ENCODE assay signal across 1 cellular context in the genomic region with DNA sequence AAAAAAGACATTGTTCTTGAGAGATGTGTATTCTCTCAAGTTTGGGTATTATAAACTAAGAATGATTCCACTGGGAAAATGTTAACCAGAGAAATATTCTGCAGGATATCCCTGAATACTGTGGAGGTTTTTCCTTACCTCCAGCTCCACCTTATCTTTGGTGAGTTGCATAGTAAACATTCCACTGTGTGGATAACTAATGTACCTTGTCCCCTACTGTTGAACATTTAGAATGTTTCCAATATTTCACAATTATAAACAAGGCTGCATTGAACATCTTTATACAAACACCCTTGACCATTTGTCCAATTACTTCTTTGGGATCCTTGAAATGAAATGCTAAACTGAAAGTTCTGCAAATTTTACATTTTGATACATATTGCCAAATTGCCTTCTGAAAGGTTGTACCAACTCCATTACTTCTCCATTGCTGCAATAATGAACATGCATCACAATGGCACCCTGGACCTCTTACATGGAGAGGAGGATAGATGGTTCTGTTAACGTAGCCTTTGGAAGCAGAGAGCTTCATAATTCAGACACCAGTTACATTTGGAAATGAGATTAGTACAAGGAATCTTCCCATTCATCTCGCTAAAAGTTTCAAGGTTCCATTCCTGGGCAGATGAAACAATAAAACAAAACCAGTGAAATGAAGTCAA.
A peak's percentile ranks its signal among the peaks of the same experiment; 100 is the strongest.
TF ChIP-seq lines count a peak whose summit lies in the region.

No MANE protein-coding gene starts in this region.

TF ChIP-seq in HepG2, 621 proteins besides CTCF, POLR2A, EP300 and RAD21 (continued from another document and continues in another):
- TF ChIP-seq, protein P1, sequence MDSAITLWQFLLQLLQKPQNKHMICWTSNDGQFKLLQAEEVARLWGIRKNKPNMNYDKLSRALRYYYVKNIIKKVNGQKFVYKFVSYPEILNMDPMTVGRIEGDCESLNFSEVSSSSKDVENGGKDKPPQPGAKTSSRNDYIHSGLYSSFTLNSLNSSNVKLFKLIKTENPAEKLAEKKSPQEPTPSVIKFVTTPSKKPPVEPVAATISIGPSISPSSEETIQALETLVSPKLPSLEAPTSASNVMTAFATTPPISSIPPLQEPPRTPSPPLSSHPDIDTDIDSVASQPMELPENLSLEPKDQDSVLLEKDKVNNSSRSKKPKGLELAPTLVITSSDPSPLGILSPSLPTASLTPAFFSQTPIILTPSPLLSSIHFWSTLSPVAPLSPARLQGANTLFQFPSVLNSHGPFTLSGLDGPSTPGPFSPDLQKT (CRISPR knock-in tag; IDR thresholded peaks at IDR 0.05; ENCODE audit: borderline replicate concordance) = no peak
- TF ChIP-seq GATA4 (IDR thresholded peaks at IDR 0.05; ENCODE audit: borderline replicate concordance, low read depth) (peak; percentile 83), CHD2 (IDR thresholded peaks at IDR 0.05; ENCODE audit: low read depth, low read length) (no peak), ZNF333 (CRISPR knock-in tag; IDR thresholded peaks at IDR 0.05; ENCODE audit: borderline replicate concordance) (no peak), ZNF737 (CRISPR knock-in tag; IDR thresholded peaks at IDR 0.05; ENCODE audit: borderline replicate concordance) (no peak), NONO (IDR thresholded peaks at IDR 0.05) (no peak), NONO (CRISPR knock-in tag; conservative IDR thresholded peaks at IDR 0.05) (peak; percentile 41; the same call in 1 of the 2 replicates), ZNF678 (CRISPR knock-in tag; IDR thresholded peaks at IDR 0.05) (no peak), NR2F6 (IDR thresholded peaks at IDR 0.05) (peak; percentile 52; the same call in 1 of the 2 replicates), NR2F6 (CRISPR knock-in tag; IDR thresholded peaks at IDR 0.05) (peak; percentile 61), SRY (CRISPR knock-in tag; IDR thresholded peaks at IDR 0.05) (no peak), E2F5 (CRISPR knock-in tag; conservative IDR thresholded peaks at IDR 0.05) (no peak), ZNF713 (CRISPR knock-in tag; IDR thresholded peaks at IDR 0.05) (no peak), ARNT2 (CRISPR knock-in tag; IDR thresholded peaks at IDR 0.05; ENCODE audit: low read depth) (no peak), HOXA3 (CRISPR knock-in tag; IDR thresholded peaks at IDR 0.05) (peak; percentile 36; the same call in 1 of the 2 replicates), MXD4 (CRISPR knock-in tag; IDR thresholded peaks at IDR 0.05) (0 out of 2 replicates have a peak, but pooled peaks have one; percentile 44), YEATS4 (CRISPR knock-in tag; IDR thresholded peaks at IDR 0.05; ENCODE audit: borderline replicate concordance) (peak; percentile 76), ZNF800 (CRISPR knock-in tag; IDR thresholded peaks at IDR 0.05) (no peak), KAT7 (CRISPR knock-in tag; IDR thresholded peaks at IDR 0.05; ENCODE audit: borderline replicate concordance) (no peak), ZNF276 (CRISPR knock-in tag; IDR thresholded peaks at IDR 0.05; ENCODE audit: low read depth) (no peak), TBX3 (IDR thresholded peaks at IDR 0.05; ENCODE audit: borderline replicate concordance) (peak; percentile 69; the same call in 1 of the 2 replicates), ZNF414 (CRISPR knock-in tag; IDR thresholded peaks at IDR 0.05) (no peak), ZNF496 (CRISPR knock-in tag; IDR thresholded peaks at IDR 0.05; ENCODE audit: insufficient replicate concordance) (no peak), HDAC6 (IDR thresholded peaks at IDR 0.05; ENCODE audit: low read depth, low read length) (no peak), SMAD3 (CRISPR knock-in tag; IDR thresholded peaks at IDR 0.05) (0 out of 2 replicates have a peak, but pooled peaks have one; percentile 59), TBP (CRISPR knock-in tag; IDR thresholded peaks at IDR 0.05) (no peak), ZNF720 (CRISPR knock-in tag; IDR thresholded peaks at IDR 0.05) (no peak), U2AF2 (IDR thresholded peaks at IDR 0.05; ENCODE audit: low read depth, low read length) (no peak), PTBP1 (IDR thresholded peaks at IDR 0.05; ENCODE audit: low read depth, low read length, poor library complexity, severe bottlenecking) (no peak), HOXA9 (CRISPR knock-in tag; IDR thresholded peaks at IDR 0.05; ENCODE audit: borderline replicate concordance) (no peak), PITX1 (CRISPR knock-in tag; IDR thresholded peaks at IDR 0.05) (no peak), ZNF3 (CRISPR knock-in tag; IDR thresholded peaks at IDR 0.05) (no peak), FOXJ3 (CRISPR knock-in tag; IDR thresholded peaks at IDR 0.05; ENCODE audit: borderline replicate concordance) (peak; percentile 100), HIC2 (CRISPR knock-in tag; IDR thresholded peaks at IDR 0.05; ENCODE audit: low read depth) (no peak)
- TF ChIP-seq, protein P2, sequence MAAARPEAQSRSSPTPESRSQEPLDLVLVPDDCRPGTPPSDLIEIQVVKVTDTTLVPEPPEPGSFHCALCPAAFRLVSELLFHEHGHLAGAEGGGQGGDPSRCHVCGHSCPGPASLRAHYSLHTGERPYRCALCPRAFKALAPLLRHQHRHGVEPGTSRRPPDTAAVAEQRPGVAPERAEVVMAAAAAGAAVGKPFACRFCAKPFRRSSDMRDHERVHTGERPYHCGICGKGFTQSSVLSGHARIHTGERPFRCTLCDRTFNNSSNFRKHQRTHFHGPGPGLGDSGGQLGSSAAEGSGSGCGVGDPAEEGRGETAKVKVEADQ (CRISPR knock-in tag; IDR thresholded peaks at IDR 0.05; ENCODE audit: borderline replicate concordance) = no peak
- TF ChIP-seq, protein P3, sequence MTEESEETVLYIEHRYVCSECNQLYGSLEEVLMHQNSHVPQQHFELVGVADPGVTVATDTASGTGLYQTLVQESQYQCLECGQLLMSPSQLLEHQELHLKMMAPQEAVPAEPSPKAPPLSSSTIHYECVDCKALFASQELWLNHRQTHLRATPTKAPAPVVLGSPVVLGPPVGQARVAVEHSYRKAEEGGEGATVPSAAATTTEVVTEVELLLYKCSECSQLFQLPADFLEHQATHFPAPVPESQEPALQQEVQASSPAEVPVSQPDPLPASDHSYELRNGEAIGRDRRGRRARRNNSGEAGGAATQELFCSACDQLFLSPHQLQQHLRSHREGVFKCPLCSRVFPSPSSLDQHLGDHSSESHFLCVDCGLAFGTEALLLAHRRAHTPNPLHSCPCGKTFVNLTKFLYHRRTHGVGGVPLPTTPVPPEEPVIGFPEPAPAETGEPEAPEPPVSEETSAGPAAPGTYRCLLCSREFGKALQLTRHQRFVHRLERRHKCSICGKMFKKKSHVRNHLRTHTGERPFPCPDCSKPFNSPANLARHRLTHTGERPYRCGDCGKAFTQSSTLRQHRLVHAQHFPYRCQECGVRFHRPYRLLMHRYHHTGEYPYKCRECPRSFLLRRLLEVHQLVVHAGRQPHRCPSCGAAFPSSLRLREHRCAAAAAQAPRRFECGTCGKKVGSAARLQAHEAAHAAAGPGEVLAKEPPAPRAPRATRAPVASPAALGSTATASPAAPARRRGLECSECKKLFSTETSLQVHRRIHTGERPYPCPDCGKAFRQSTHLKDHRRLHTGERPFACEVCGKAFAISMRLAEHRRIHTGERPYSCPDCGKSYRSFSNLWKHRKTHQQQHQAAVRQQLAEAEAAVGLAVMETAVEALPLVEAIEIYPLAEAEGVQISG (CRISPR knock-in tag; IDR thresholded peaks at IDR 0.05) = no peak
- TF ChIP-seq, protein P4, sequence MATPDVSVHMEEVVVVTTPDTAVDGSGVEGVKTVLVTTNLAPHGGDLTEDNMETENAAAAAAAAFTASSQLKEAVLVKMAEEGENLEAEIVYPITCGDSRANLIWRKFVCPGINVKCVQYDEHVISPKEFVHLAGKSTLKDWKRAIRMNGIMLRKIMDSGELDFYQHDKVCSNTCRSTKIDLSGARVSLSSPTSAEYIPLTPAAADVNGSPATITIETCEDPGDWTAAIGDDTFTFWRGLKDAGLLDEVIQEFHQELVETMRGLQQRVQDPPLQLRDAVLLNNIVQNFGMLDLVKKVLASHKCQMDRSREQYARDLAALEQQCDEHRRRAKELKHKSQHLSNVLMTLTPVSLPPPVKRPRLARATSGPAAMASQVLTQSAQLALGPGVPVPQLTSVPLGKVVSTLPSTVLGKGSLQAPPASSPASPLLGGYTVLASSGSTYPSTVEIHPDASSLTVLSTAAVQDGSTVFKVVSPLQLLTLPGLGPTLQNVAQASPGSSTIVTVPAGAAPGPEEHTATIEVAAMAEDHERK (CRISPR knock-in tag; IDR thresholded peaks at IDR 0.05; ENCODE audit: low read depth) = no peak
- TF ChIP-seq, protein P5, sequence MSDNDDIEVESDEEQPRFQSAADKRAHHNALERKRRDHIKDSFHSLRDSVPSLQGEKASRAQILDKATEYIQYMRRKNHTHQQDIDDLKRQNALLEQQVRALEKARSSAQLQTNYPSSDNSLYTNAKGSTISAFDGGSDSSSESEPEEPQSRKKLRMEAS (IDR thresholded peaks at IDR 0.05) = no peak
